Comparison of ENCODE assay signal across 19 cellular contexts in the genomic region with DNA sequence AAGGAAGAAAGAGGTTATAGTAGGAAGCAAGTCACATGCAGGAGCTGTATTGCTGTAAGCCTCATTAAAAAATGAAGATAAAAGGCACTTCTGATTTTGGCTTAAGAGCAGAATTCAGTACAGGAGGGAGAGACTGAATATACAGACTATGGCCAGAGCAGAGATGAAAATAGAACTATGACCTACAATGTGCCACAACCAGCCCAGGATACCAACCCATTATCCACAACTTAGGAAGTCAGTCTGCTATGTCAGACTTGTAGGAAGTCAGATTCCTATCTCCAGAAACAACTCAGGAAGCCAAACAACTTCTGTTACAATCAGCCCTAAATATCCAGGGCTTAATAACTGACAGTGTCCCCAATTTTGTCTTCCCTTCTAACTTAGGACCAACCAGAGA.
"Had no signal": no experiment of that assay in that cellular context is flagged by ENCODE, and none has a peak within 500 bp of the region (broad histone marks: within the 10 kb centered on the region; RNA-seq: fewer than 3 reads in every experiment).

No MANE protein-coding gene starts in this region.

- H3K27me3 ChIP-seq: SJCRH30 had no signal

- ATAC-seq: Panc1, PC-3, SK-N-SH treated with all-trans-retinoic acid at 6 μM for 48 hours had no signal

- DNase-seq: KBM-7; MV-4-11; NCI-H1048; NCI-H1105; NCI-H1436 treated with DMSO at 0.1 percent for 48 hours; NCI-H1694; NCI-H187 treated with DMSO at 0.1 percent for 48 hours; NCI-H2029 treated with DMSO at 0.1 percent for 48 hours; NCI-H2171 treated with DMSO at 0.1 percent for 48 hours; NCI-H446 treated with DMSO at 0.1 percent for 48 hours; NCI-H526; NK-92 treated with Interleukin-12 subunit alpha and Interleukin-12 subunit beta, amount 100 ng/mL, for 24 hours; PC-3; SHP77 treated with DMSO at 0.1 percent for 48 hours; SJCRH30 had no signal

- H3K9me3 ChIP-seq: SJCRH30 had no signal

- H3K4me3 ChIP-seq: SJCRH30 had no signal

- H3K27ac ChIP-seq: HL-60, RWPE1, SJCRH30 had no signal

- H3K4me1 ChIP-seq: SJCRH30 had no signal

- H3K36me3 ChIP-seq: SJCRH30 had no signal
